ENCODE assay signal across 20 cellular contexts in genomic region chr5:3034449-3034848, GRCh38.
DNase-seq lines count a peak whose midpoint lies in the region; ATAC-seq and TF ChIP-seq lines count a peak whose summit lies in the region.
"Had no signal": no experiment of that assay in that cellular context is flagged by ENCODE, and none has a peak within 500 bp of the region (broad histone marks: within the 10 kb centered on the region; RNA-seq: fewer than 3 reads in every experiment).

No MANE protein-coding gene starts in this region.

- no peak for TF ChIP-seq EP300 in esophagus muscularis mucosa (IDR thresholded peaks at IDR 0.05)

- H3K4me3 Mint-ChIP-seq in osteocyte (ENCODE audit: unreplicated experiment) = no peak overlapping the region
- H3K4me3 Mint-ChIP-seq: B cell; CD4-positive, alpha-beta T cell; CD8-positive, alpha-beta T cell had no signal

- H3K27me3 Mint-ChIP-seq in osteocyte (ENCODE audit: unreplicated experiment) = no peaks in the 10 kb centered on the region
- H3K27me3 Mint-ChIP-seq: B cell; CD4-positive, alpha-beta T cell had no signal

- no peaks in the 10 kb centered on the region for H3K4me1 ChIP-seq in right atrium auricular region
- H3K4me1 ChIP-seq in esophagus muscularis mucosa = no peaks in the 10 kb centered on the region
- H3K4me1 ChIP-seq in vagina = no peaks in the 10 kb centered on the region
- H3K4me1 ChIP-seq: A549; BLaER1 treated with 17β-estradiol and CSF1 and Interleukin-3, amounts not matched to agents 10 nM and 100 nM; Caco-2 had no signal

- ATAC-seq in left cardiac atrium (no peak), HG02623 (IDR thresholded peaks at IDR 0.05; ENCODE audit: unreplicated experiment) (no peak)
- ATAC-seq: A549; CD8-positive, alpha-beta T cell had no signal

- peaks cover 0 to 3% of the 10 kb centered on the region in 2 donors for H3K9me3 ChIP-seq in right atrium auricular region
- H3K9me3 ChIP-seq in esophagus muscularis mucosa = no peaks in the 10 kb centered on the region
- H3K9me3 ChIP-seq in vagina = no peaks in the 10 kb centered on the region
- H3K9me3 ChIP-seq: A549, Caco-2 had no signal

- H3K9me3 Mint-ChIP-seq in osteocyte (ENCODE audit: unreplicated experiment) = peaks cover 43% of the 10 kb centered on the region
- H3K9me3 Mint-ChIP-seq: CD8-positive, alpha-beta T cell had no signal

- DNase-seq in right atrium auricular region (ENCODE audit: low spot score) = peak; percentile 28
- DNase-seq in left cardiac atrium = no peak
- peak; percentile 66 for DNase-seq in esophagus muscularis mucosa (ENCODE audit: extremely low spot score)
- peak; percentile 38 for DNase-seq in osteocyte (ENCODE audit: extremely low spot score, unreplicated experiment)
- peak; percentile 54 to 74 for DNase-seq in vagina (ENCODE audit: extremely low spot score in 2 of 2)
- no peak for DNase-seq in inferior parietal cortex (ENCODE audit: extremely low spot score)
- DNase-seq in effector CD4-positive, alpha-beta T cell = no peak
- DNase-seq: AML-193; Caco-2; Calu3; CD4-positive, alpha-beta T cell; DMS79 treated with DMSO at 0.1 percent for 48 hours; GF-D8 had no signal

- no peaks in the 10 kb centered on the region for H3K4me1 Mint-ChIP-seq in osteocyte (ENCODE audit: unreplicated experiment)
- H3K4me1 Mint-ChIP-seq: B cell had no signal

- TF ChIP-seq CTCF in right atrium auricular region (IDR thresholded peaks at IDR 0.05) = no peak
- no peak for TF ChIP-seq CTCF in esophagus muscularis mucosa (IDR thresholded peaks at IDR 0.05)
- TF ChIP-seq CTCF in osteocyte (IDR thresholded peaks at IDR 0.05) = no peak
- TF ChIP-seq CTCF in vagina (IDR thresholded peaks at IDR 0.05) = no peak

- H3K36me3 ChIP-seq in right atrium auricular region = no peaks in the 10 kb centered on the region
- H3K36me3 ChIP-seq in esophagus muscularis mucosa = no peaks in the 10 kb centered on the region
- no peaks in the 10 kb centered on the region for H3K36me3 ChIP-seq in vagina
- H3K36me3 ChIP-seq: BLaER1 treated with 17β-estradiol and CSF1 and Interleukin-3, amounts not matched to agents 10 nM and 100 nM had no signal

- H3K27ac Mint-ChIP-seq in osteocyte (ENCODE audit: unreplicated experiment) = no peak overlapping the region
- H3K27ac Mint-ChIP-seq: B cell; CD4-positive, alpha-beta T cell; CD8-positive, alpha-beta T cell had no signal

- intact Hi-C loops in left cardiac atrium (cut with DNase I) (no loop called here), esophagus muscularis mucosa (cut with DNase I) (no loop called here), vagina (cut with DNase I) (no loop called here)

- TF ChIP-seq POLR2A in esophagus muscularis mucosa (IDR thresholded peaks at IDR 0.05; ENCODE audit: low read depth) (no peak), vagina (IDR thresholded peaks at IDR 0.05) (no peak)

- H3K4me3 ChIP-seq in right atrium auricular region (no peak overlapping the region), esophagus muscularis mucosa (no peak overlapping the region), vagina (no peak overlapping the region)
- H3K4me3 ChIP-seq: A549; BLaER1 treated with 17β-estradiol and CSF1 and Interleukin-3, amounts not matched to agents 10 nM and 100 nM had no signal

- 87% methylated on average over 3 of the region's 3 CpGs for WGBS in esophagus muscularis mucosa

- H3K27me3 ChIP-seq in right atrium auricular region = no peaks in the 10 kb centered on the region
- H3K27me3 ChIP-seq in esophagus muscularis mucosa = no peaks in the 10 kb centered on the region
- no peaks in the 10 kb centered on the region for H3K27me3 ChIP-seq in vagina
- H3K27me3 ChIP-seq: BLaER1 treated with 17β-estradiol and CSF1 and Interleukin-3, amounts not matched to agents 10 nM and 100 nM had no signal

- H3K27ac ChIP-seq in right atrium auricular region = no peak overlapping the region
- H3K27ac ChIP-seq in esophagus muscularis mucosa (replicated peaks in 1 of 4) = no peak overlapping the region
- no peak overlapping the region for H3K27ac ChIP-seq in vagina
- H3K27ac ChIP-seq: 22Rv1; A549; BLaER1 treated with 17β-estradiol and CSF1 and Interleukin-3, amounts not matched to agents 10 nM and 100 nM; C4-2B had no signal

- no peaks in the 10 kb centered on the region for H3K36me3 Mint-ChIP-seq in osteocyte (ENCODE audit: unreplicated experiment)
- H3K36me3 Mint-ChIP-seq: CD8-positive, alpha-beta T cell had no signal

Comparison
In these comparisons a context has a peak if more than half of its experiments do, and no peak if none do; other contexts are left out.
1. DNase-seq: peak in right atrium auricular region (single experiment), esophagus muscularis mucosa (single experiment), osteocyte (single experiment) and vagina (2 of 2); none in left cardiac atrium (single experiment), inferior parietal cortex (single experiment) and effector CD4-positive, alpha-beta T cell (single experiment).